ENCODE assay signal across 8 cellular contexts in the genomic region with DNA sequence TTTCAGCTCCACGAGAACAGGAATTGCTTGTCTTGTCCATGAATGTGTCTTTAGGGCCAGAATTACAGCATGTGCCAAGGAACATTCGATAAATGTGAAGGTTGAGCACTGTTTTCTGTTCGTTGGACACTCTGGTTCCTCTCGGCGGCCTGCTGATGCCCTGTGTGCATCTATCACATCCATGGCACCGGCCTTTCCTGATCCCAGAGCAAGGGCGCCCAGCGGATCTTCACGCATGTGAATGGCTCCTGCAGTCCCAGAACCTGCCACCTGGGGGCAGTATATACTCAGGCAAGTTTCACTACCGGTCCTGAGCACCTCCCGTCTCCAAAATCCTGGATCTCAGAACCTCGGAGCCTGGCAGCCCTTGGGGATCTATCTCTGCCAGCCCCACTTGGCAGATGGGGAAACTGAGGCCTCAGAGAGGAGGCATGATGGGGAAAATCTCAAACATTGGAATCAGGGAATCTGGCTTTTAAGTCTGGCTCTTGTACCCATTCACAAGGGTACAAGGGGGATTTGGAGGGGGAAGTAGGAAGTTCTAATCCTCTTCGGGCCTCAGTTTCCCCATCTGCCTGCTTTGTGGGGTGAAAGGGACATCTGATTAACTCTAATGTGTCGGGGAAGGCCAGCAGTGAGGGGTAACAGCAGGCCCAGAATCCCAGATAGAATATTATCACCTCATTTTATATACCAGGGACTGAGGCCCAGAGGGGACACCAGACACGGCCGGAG. TPM values are rescaled to one million over a fixed set of nuclear protein-coding genes. Genes with fewer than 3 reads are reported as not detected.
DNase-seq lines count a peak whose midpoint lies in the region; ATAC-seq and TF ChIP-seq lines count a peak whose summit lies in the region.

No MANE protein-coding gene starts in this region.

- no peak overlapping the region for H3K27ac ChIP-seq in heart left ventricle

- peak overlapping the region; percentile 50 for H3K27ac Mint-ChIP-seq in activated naive CD8-positive, alpha-beta T cell treated with anti-CD3 and anti-CD28 coated beads, Interleukin-2, amount 50 U/mL, for 24 hours

- H3K27me3 Mint-ChIP-seq in activated naive CD8-positive, alpha-beta T cell treated with anti-CD3 and anti-CD28 coated beads, Interleukin-2, amount 50 U/mL, for 24 hours = peaks cover 24% of the 10 kb centered on the region

- no peak for TF ChIP-seq POLR2A in heart left ventricle (IDR thresholded peaks at IDR 0.05)

- H3K4me1 ChIP-seq in heart left ventricle = peaks cover 0 to 32% (median 2%) of the 10 kb centered on the region in 12 donors

- no peaks in the 10 kb centered on the region for H3K9me3 ChIP-seq in heart left ventricle

- TF ChIP-seq CTCF in GM10266 (IDR thresholded peaks at IDR 0.05; ENCODE audit: control insufficient read depth, insufficient read depth, low read depth, missing control alignments) (peak; percentile 90), heart left ventricle (IDR thresholded peaks at IDR 0.05) (peak; percentile 94 to 99 (median 98))

- H3K36me3 Mint-ChIP-seq in activated naive CD8-positive, alpha-beta T cell treated with anti-CD3 and anti-CD28 coated beads, Interleukin-2, amount 50 U/mL, for 24 hours (ENCODE audit: low read depth) = no peaks in the 10 kb centered on the region

- ATAC-seq in activated naive CD8-positive, alpha-beta T cell treated with anti-CD3 and anti-CD28 coated beads, Interleukin-2, amount 50 U/mL, for 24 hours = peak; percentile 31
- peak; percentile 28 to 64 (median 30) for ATAC-seq in heart left ventricle
- no peak for ATAC-seq in HG02840 (IDR thresholded peaks at IDR 0.05; ENCODE audit: low FRiP score, unreplicated experiment)
- no peak for ATAC-seq in HG02870 (IDR thresholded peaks at IDR 0.05; ENCODE audit: unreplicated experiment)

- no peaks in the 10 kb centered on the region for H3K36me3 ChIP-seq in heart left ventricle

- H3K27me3 ChIP-seq in heart left ventricle = no peaks in the 10 kb centered on the region

- no peaks in the 10 kb centered on the region for H3K4me1 Mint-ChIP-seq in activated naive CD8-positive, alpha-beta T cell treated with anti-CD3 and anti-CD28 coated beads, Interleukin-2, amount 50 U/mL, for 24 hours

- H3K4me3 ChIP-seq in heart left ventricle = no peak overlapping the region

- 14 to 20% (median 18%) methylated on average over 16 of the region's 16 CpGs for WGBS in heart left ventricle, 4 donors

- intact Hi-C loops in heart left ventricle (cut with DNase I) = loop anchor here (1.0 to 10.0 kb wide), 12 partner anchors 196 to 561 kb away; a partner anchor contains a TSS

- peak; percentile 75 for DNase-seq in GM10266 (ENCODE audit: extremely low spot score)
- peak; percentile 63 for DNase-seq in NCI-H1417 treated with DMSO at 0.1 percent for 48 hours (lab: John Stamatoyannopoulos, UW)
- peak; percentile 87 for DNase-seq in SW480 (ENCODE audit: low spot score)
- DNase-seq in activated naive CD8-positive, alpha-beta T cell treated with anti-CD3 and anti-CD28 coated beads, Interleukin-2, amount 50 U/mL, for 24 hours = peak; percentile 95
- DNase-seq in heart left ventricle = peak; percentile 87 to 93 (median 91)
- peak; percentile 64 for DNase-seq in renal cortical epithelial cell (ENCODE audit: low read depth)

- H3K9me3 Mint-ChIP-seq in activated naive CD8-positive, alpha-beta T cell treated with anti-CD3 and anti-CD28 coated beads, Interleukin-2, amount 50 U/mL, for 24 hours = no peaks in the 10 kb centered on the region

- no peak overlapping the region for H3K4me3 Mint-ChIP-seq in activated naive CD8-positive, alpha-beta T cell treated with anti-CD3 and anti-CD28 coated beads, Interleukin-2, amount 50 U/mL, for 24 hours

RNA-seq across cellular contexts. Expression of a gene that starts 4.3 kb away (rescaled TPM):
- total RNA-seq in heart left ventricle (100 to 1,000 TPM in 1 of 9 donors, 10 to 100 TPM in 8; 30.2 to 122 (median 63.3) TPM), renal cortical epithelial cell (35.3 and 50.4 TPM in 2 replicates)
- polyA plus RNA-seq in heart left ventricle = 10 to 100 TPM; 14.7 to 19.8 TPM

RNA-seq across cellular contexts. Expression of a gene that starts 32.8 kb away (rescaled TPM):
- total RNA-seq in heart left ventricle (10 to 100 TPM; 13.7 to 37.4 (median 23.6) TPM), renal cortical epithelial cell (19.4 and 22.6 TPM in 2 replicates)
- 10 to 100 TPM; 28.4 to 35.3 TPM for polyA plus RNA-seq in heart left ventricle

Comparison
In these comparisons a context has a peak if more than half of its experiments do, and no peak if none do; other contexts are left out.
1. ATAC-seq: peak in activated naive CD8-positive, alpha-beta T cell treated with anti-CD3 and anti-CD28 coated beads, Interleukin-2, amount 50 U/mL, for 24 hours (single experiment) and heart left ventricle (4 of 4); none in HG02840 (single experiment) and HG02870 (single experiment).
2. Peak in every context shown above with its lines, with median percentiles within 50 percentile points of each other: DNase-seq.